ENCODE assay signal across 17 cellular contexts in genomic region chr10:34178756-34179155, GRCh38.
"Had no signal": no experiment of that assay in that cellular context is flagged by ENCODE, and none has a peak within 500 bp of the region (broad histone marks: within the 10 kb centered on the region; RNA-seq: fewer than 3 reads in every experiment).

No MANE protein-coding gene starts in this region.

- H3K27me3 ChIP-seq: colonic mucosa, gastrocnemius medialis, heart right ventricle, pancreas, tibial nerve had no signal

- DNase-seq: activated CD4-positive, alpha-beta T cell treated with anti-CD3 and anti-CD28 coated beads, Interleukin-2, amount 50 U/mL, for 4 hours; activated CD4-positive, CD25-positive, alpha-beta regulatory T cell treated with anti-CD3 and anti-CD28 coated beads, Interleukin-2, amount 50 U/mL, for 72 hours; activated CD8-positive, alpha-beta memory T cell treated with anti-CD3 and anti-CD28 coated beads, Interleukin-2, amount 10 ng/mL, durations not matched to agents 7 days and 5 days; activated gamma-delta T cell; activated naive CD8-positive, alpha-beta T cell treated with anti-CD3 and anti-CD28 coated beads for 36 hours; activated T-cell treated with anti-CD3 and anti-CD28 coated beads, Interleukin-2, amount 50 U/mL, for 24 hours; anterior cingulate cortex; colonic mucosa; gastrocnemius medialis; heart right ventricle; islet precursor cell; left ventricle myocardium inferior; pancreas; retina had no signal

- H3K4me3 ChIP-seq: colonic mucosa, gastrocnemius medialis, heart right ventricle, left ventricle myocardium inferior, pancreas, SK-N-MC, tibial nerve had no signal

- H3K4me1 ChIP-seq: colonic mucosa, left ventricle myocardium inferior, pancreas had no signal

- H3K9me3 ChIP-seq: colonic mucosa, gastrocnemius medialis, heart right ventricle, left ventricle myocardium inferior, pancreas, tibial nerve had no signal

- H3K27ac ChIP-seq: colonic mucosa, gastrocnemius medialis, heart right ventricle, left ventricle myocardium inferior, pancreas, SK-N-MC, tibial nerve had no signal

- ATAC-seq: activated CD8-positive, alpha-beta memory T cell treated with anti-CD3 and anti-CD28 coated beads, Interleukin-2, amount 10 ng/mL, durations not matched to agents 7 days and 5 days; gastrocnemius medialis; heart right ventricle; pancreas; stimulated activated effector memory CD8-positive, alpha-beta T cell treated with anti-CD3 and anti-CD28 coated beads, Interleukin-12 subunit alpha, Interleukin-12 subunit beta, amount 100 ng/mL, for 72 hours had no signal

- H3K36me3 ChIP-seq: colonic mucosa, gastrocnemius medialis, heart right ventricle, left ventricle myocardium inferior, pancreas, tibial nerve had no signal
